ENCODE assay signal across 6 cellular contexts in the genomic region with DNA sequence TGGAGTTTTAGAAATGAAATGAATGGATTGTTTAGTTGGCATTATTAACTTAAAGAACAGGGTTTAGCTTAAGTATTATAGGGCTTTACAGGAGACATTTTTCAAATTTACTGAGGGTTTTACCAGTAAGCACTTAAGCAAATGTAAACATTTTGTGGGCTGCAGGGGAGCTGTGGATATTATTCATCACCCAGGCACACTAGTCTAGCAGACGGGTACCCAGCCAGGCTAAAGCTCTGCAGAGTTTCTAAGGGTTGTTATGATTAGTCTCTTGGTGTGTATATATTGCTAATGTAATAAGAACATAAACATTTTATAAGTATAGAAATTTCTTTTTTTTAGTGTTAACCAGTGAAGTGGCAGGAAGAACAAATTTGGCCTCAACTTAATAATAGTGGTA. TPM values are rescaled to one million over a fixed set of nuclear protein-coding genes. Genes with fewer than 3 reads are reported as not detected.
"Had no signal": no experiment of that assay in that cellular context is flagged by ENCODE, and none has a peak within 500 bp of the region (broad histone marks: within the 10 kb centered on the region; RNA-seq: fewer than 3 reads in every experiment).

No MANE protein-coding gene starts in this region.

RNA-seq across cellular contexts. Expression of a gene that starts 56.7 kb away (rescaled TPM):
- total RNA-seq: M059J, PC-3, Peyer's patch, Right ventricle myocardium superior, SJSA1 had no signal
- polyA plus RNA-seq: SK-N-SH had no signal
